In the genomic region with DNA sequence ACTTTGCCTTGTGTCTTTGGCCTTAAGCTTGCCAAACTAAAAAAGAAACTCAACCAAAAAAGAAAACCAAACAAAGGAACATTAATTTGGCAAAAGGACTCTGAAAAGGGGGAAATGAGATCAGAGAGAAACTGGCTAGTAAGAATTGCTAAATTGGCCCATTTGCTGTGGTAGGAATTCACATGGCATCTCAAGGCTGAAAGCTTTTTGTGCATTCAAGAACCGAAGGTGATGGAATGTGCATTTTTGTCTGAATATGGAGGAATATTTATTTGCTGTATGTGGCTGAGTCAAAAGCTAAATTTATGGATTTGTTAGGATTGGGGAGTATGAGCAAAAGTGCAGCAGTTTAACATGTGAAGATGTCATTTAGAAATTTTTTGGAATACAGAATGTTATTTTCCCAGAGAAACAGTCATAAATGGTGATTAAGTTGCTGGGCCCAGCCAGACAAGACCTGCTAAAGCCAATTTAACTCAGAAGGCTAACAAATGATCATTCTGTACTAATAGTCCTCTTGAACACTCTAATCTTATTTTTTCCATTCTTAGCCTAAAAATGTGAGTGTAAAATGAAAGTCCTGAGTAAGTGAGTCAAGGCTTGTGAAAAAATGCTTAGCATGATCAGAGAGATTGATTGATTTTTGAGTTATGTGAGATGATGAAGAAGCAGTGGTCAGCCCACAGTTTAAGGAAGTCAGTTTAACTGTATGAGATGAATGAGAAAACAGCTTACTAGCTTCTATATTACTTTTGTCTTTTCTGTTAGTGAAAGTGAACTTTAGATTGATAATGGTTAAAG, we compare ENCODE assay signal across 1 cellular context.
TF ChIP-seq lines count a peak whose summit lies in the region.

No MANE protein-coding gene starts in this region.

TF ChIP-seq in WTC11, 78 proteins besides CTCF, POLR2A, EP300 and RAD21 (continued from another document):
- TF ChIP-seq ZSCAN18 (CRISPR knock-in tag; IDR thresholded peaks at IDR 0.05) (no peak), SP1 (CRISPR knock-in tag; conservative IDR thresholded peaks at IDR 0.05) (no peak), HMGA2 (CRISPR knock-in tag; IDR thresholded peaks at IDR 0.05) (no peak), MXD4 (CRISPR knock-in tag; IDR thresholded peaks at IDR 0.05; ENCODE audit: borderline replicate concordance) (no peak), RORB (CRISPR knock-in tag; IDR thresholded peaks at IDR 0.05) (no peak), PRRX2 (CRISPR knock-in tag; IDR thresholded peaks at IDR 0.05) (no peak)
- TF ChIP-seq, protein P1, sequence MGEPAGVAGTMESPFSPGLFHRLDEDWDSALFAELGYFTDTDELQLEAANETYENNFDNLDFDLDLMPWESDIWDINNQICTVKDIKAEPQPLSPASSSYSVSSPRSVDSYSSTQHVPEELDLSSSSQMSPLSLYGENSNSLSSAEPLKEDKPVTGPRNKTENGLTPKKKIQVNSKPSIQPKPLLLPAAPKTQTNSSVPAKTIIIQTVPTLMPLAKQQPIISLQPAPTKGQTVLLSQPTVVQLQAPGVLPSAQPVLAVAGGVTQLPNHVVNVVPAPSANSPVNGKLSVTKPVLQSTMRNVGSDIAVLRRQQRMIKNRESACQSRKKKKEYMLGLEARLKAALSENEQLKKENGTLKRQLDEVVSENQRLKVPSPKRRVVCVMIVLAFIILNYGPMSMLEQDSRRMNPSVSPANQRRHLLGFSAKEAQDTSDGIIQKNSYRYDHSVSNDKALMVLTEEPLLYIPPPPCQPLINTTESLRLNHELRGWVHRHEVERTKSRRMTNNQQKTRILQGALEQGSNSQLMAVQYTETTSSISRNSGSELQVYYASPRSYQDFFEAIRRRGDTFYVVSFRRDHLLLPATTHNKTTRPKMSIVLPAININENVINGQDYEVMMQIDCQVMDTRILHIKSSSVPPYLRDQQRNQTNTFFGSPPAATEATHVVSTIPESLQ (CRISPR knock-in tag; IDR thresholded peaks at IDR 0.05), result no peak
